In genomic region chr2:219469186-219469724, GRCh38 we compare ENCODE assay signal across 13 cellular contexts. TPM values are rescaled to one million over a fixed set of nuclear protein-coding genes. Genes with fewer than 3 reads are reported as not detected.
DNase-seq lines count a peak whose midpoint lies in the region; ATAC-seq and TF ChIP-seq lines count a peak whose summit lies in the region.
"Had no signal": no experiment of that assay in that cellular context is flagged by ENCODE, and none has a peak within 500 bp of the region (broad histone marks: within the 10 kb centered on the region; RNA-seq: fewer than 3 reads in every experiment).

No MANE protein-coding gene starts in this region.

- CTCF ChIA-PET in RWPE1 (lab: Yijun Ruan, JAX) = interaction anchor here (2.7 kb wide), 1 partner anchor 10 kb away, joined by 8 read pairs; no protein-coding TSS in a partner anchor

- no peak overlapping the region for H4K8ac ChIP-seq in neuronal stem cell (ENCODE audit: low read depth, low read length)

- no peak overlapping the region for H2AFZ ChIP-seq in neuronal stem cell (ENCODE audit: low read length)
- H2AFZ ChIP-seq: PC-9 had no signal

- no peak for TF ChIP-seq EP300 in esophagus muscularis mucosa (IDR thresholded peaks at IDR 0.05)

- H3K4ac ChIP-seq in neuronal stem cell (ENCODE audit: low read length) = no peak overlapping the region

- no peak overlapping the region for H2BK5ac ChIP-seq in neuronal stem cell (ENCODE audit: low read length)

- no peak overlapping the region for H4K91ac ChIP-seq in neuronal stem cell (ENCODE audit: low read depth, low read length, poor library complexity)

- no peak overlapping the region for H2BK12ac ChIP-seq in neuronal stem cell (ENCODE audit: low read length)

- H3K79me1 ChIP-seq in neuronal stem cell (ENCODE audit: low read depth, low read length) = peaks cover 5% of the 10 kb centered on the region

- intact Hi-C loops in esophagus muscularis mucosa (cut with DNase I) = no loop called here

- peaks cover 18 to 74% (median 51%) of the 10 kb centered on the region in 4 donors for H3K36me3 ChIP-seq in esophagus muscularis mucosa
- no peaks in the 10 kb centered on the region for H3K36me3 ChIP-seq in neuronal stem cell (replicated peaks in 1 of 2; ENCODE audit: control insufficient read depth in 2 of 2, insufficient read depth in 2 of 2, low read length in 2 of 2)
- H3K36me3 ChIP-seq: suprapubic skin had no signal

- H2BK15ac ChIP-seq in neuronal stem cell (ENCODE audit: low read length) = no peak overlapping the region

- 92% methylated on average over 9 of the region's 16 CpGs for WGBS in esophagus muscularis mucosa
- WGBS in neuronal stem cell (ENCODE audit: extremely low coverage in 2 of 2, insufficient read length in 2 of 2, insufficient replicate concordance in 1 of 2), 2 donors = no CpG with 5 or more reads among the region's 16 CpGs

- peak; percentile 90 for DNase-seq in EL
- DNase-seq in RWPE1 (ENCODE audit: low spot score) = peak; percentile 82
- no peak for DNase-seq in esophagus muscularis mucosa (ENCODE audit: extremely low spot score)
- DNase-seq in neuronal stem cell (ENCODE audit: low spot score) = no peak
- DNase-seq in activated CD4-positive, alpha-beta T cell treated with anti-CD3 and anti-CD28 coated beads for 4 hours = no peak
- DNase-seq: CD4-positive, alpha-beta T cell; NCI-H1930 had no signal

- H3K4me2 ChIP-seq in neuronal stem cell (ENCODE audit: insufficient read depth, low read length, poor library complexity, severe bottlenecking) = no peak overlapping the region
- H3K4me2 ChIP-seq: PC-9 had no signal

- no peak overlapping the region for H2AK5ac ChIP-seq in neuronal stem cell (ENCODE audit: low read depth, low read length)

- peak overlapping the region; percentile 34 for H3K27ac ChIP-seq in RWPE1
- peak overlapping the region; percentile 94 to 99 (median 96) for H3K27ac ChIP-seq in esophagus muscularis mucosa (replicated peaks in 1 of 4)
- no peak overlapping the region for H3K27ac ChIP-seq in neuronal stem cell (replicated peaks; ENCODE audit: low read length)
- H3K27ac ChIP-seq: PC-9, suprapubic skin had no signal

- H3K18ac ChIP-seq in neuronal stem cell (ENCODE audit: low read length) = no peak overlapping the region

- H3K9me3 ChIP-seq in esophagus muscularis mucosa (no peaks in the 10 kb centered on the region), neuronal stem cell (replicated peaks in 1 of 2; ENCODE audit: control insufficient read depth in 2 of 2, insufficient read depth in 1 of 2, low read depth in 1 of 2, low read length in 2 of 2) (no peaks in the 10 kb centered on the region)
- H3K9me3 ChIP-seq: suprapubic skin had no signal

- ATAC-seq in GM18517 (IDR thresholded peaks at IDR 0.05; ENCODE audit: unreplicated experiment) = no peak
- no peak for ATAC-seq in GM18909 (IDR thresholded peaks at IDR 0.05; ENCODE audit: poor library complexity, unreplicated experiment)
- ATAC-seq in HG03175 (IDR thresholded peaks at IDR 0.05; ENCODE audit: unreplicated experiment) = no peak

- no peak overlapping the region for H3K9ac ChIP-seq in neuronal stem cell (ENCODE audit: low read depth, low read length, poor library complexity)

- POLR2A ChIA-PET in RWPE1 (lab: Yijun Ruan, JAX; ENCODE audit: low non-redundant PET) = interaction anchor here (0.5 kb wide), 1 partner anchor 151 kb away, joined by 9 read pairs; no protein-coding TSS in a partner anchor

- no peak for TF ChIP-seq POLR2A in esophagus muscularis mucosa (IDR thresholded peaks at IDR 0.05; ENCODE audit: low read depth)

- peaks cover 36 to 93% (median 79%) of the 10 kb centered on the region in 4 donors for H3K4me1 ChIP-seq in esophagus muscularis mucosa
- peaks cover 0 to 2% of the 10 kb centered on the region in 2 donors for H3K4me1 ChIP-seq in neuronal stem cell (ENCODE audit: control insufficient read depth in 2 of 2, insufficient read depth in 1 of 2, low read depth in 1 of 2, low read length in 2 of 2)
- H3K4me1 ChIP-seq: suprapubic skin had no signal

- H3K27me3 ChIP-seq in esophagus muscularis mucosa (no peaks in the 10 kb centered on the region), neuronal stem cell (ENCODE audit: control insufficient read depth in 3 of 3, insufficient read depth in 3 of 3, low read depth in 1 of 3, low read length in 3 of 3) (no peaks in the 10 kb centered on the region)

- H3K4me3 ChIP-seq in esophagus muscularis mucosa (no peak overlapping the region), neuronal stem cell (ENCODE audit: low read length in 2 of 2) (no peak overlapping the region)
- H3K4me3 ChIP-seq: PC-9, suprapubic skin had no signal

- TF ChIP-seq CTCF in RWPE1 (conservative IDR thresholded peaks at IDR 0.05; ENCODE audit: low read depth) (no peak), esophagus muscularis mucosa (IDR thresholded peaks at IDR 0.05) (no peak)

- H3K23ac ChIP-seq in neuronal stem cell (ENCODE audit: low read depth, low read length, poor library complexity) = peak overlapping the region; percentile 83

- no peak overlapping the region for H3K14ac ChIP-seq in neuronal stem cell (ENCODE audit: low read length)

- no peak overlapping the region for H2BK120ac ChIP-seq in neuronal stem cell (ENCODE audit: low read depth, low read length)

RNA-seq across cellular contexts. Expression of gene GMPPA, which starts 29.4 kb away (rescaled TPM):
- total RNA-seq in esophagus muscularis mucosa = 10 to 100 TPM; 16.2 to 32.6 (median 19.9) TPM
- 11.1 TPM for polyA plus RNA-seq in neuronal stem cell (2013, experiment 1 of 2)
- polyA plus RNA-seq in neuronal stem cell (2013, experiment 2 of 2) = 10.9 TPM

RNA-seq across cellular contexts. Expression of gene SPEG, which starts 34.6 kb away (rescaled TPM):
- 100 to 1,000 TPM; 115 to 251 (median 180) TPM for total RNA-seq in esophagus muscularis mucosa
- 24.0 TPM for polyA plus RNA-seq in neuronal stem cell (2013, experiment 1 of 2)
- polyA plus RNA-seq in neuronal stem cell (2013, experiment 2 of 2) = 23.9 TPM

RNA-seq across cellular contexts. Expression of gene ASIC4, which starts 45.0 kb away (rescaled TPM):
- not detected for total RNA-seq in esophagus muscularis mucosa
- polyA plus RNA-seq in neuronal stem cell (2013, experiment 1 of 2) = 0.14 TPM
- polyA plus RNA-seq in neuronal stem cell (2013, experiment 2 of 2) = 0.15 TPM
- total RNA-seq: suprapubic skin had no signal

RNA-seq across cellular contexts. Expression of gene DES, which starts 51.1 kb away (rescaled TPM):
- total RNA-seq in esophagus muscularis mucosa = over 10,000 TPM; 19,781 to 23,770 (median 22,752) TPM
- 0.24 TPM for polyA plus RNA-seq in neuronal stem cell (2013, experiment 1 of 2)
- 0.39 TPM for polyA plus RNA-seq in neuronal stem cell (2013, experiment 2 of 2)
- total RNA-seq: CD4-positive, alpha-beta T cell; PC-9; progenitor cell of endocrine pancreas had no signal

Comparison
In these comparisons a context has a peak if more than half of its experiments do, and no peak if none do; other contexts are left out.
1. DNase-seq: peak in EL (single experiment) and RWPE1 (single experiment); none in esophagus muscularis mucosa (single experiment), neuronal stem cell (single experiment) and activated CD4-positive, alpha-beta T cell treated with anti-CD3 and anti-CD28 coated beads for 4 hours (0 of 2).